In the genomic region with DNA sequence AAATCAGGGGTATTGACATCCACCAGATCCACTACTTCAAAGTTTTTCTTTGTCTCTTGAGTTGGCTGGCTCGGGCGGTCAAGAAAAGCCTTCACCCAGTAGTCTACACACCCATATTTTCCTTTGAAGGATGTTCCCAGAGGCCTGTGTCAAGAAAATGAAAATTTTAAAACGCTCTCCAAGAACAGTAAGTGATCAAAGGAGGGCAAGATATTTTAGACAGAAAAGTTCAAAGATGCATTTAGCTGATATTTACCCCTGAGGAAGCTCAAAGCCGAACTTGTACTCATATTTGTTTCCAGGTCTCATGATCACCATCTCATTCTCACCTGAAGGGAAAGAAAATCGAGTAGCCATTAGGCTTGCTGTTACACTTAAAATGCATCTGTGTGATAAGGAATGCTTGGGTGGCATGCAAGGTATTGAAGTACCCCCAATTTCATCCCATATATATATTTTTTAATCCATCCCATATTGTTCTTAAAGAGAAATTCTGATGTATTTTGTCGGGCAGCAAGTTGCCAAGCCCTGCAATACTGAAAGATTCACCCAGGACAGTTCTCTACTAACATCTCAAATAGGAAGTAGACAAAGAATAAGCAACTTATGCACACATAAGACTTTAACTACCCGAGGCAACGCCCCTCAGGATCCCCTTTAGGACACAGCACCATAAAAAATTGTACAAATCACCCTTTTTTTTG, we compare ENCODE assay signal across 9 cellular contexts. TPM values are rescaled to one million over a fixed set of nuclear protein-coding genes. Genes with fewer than 3 reads are reported as not detected.
A peak's percentile ranks its signal among the peaks of the same experiment; 100 is the strongest.
DNase-seq lines count a peak whose midpoint lies in the region; ATAC-seq and TF ChIP-seq lines count a peak whose summit lies in the region.
"Had no signal": no experiment of that assay in that cellular context is flagged by ENCODE, and none has a peak within 500 bp of the region (broad histone marks: within the 10 kb centered on the region; RNA-seq: fewer than 3 reads in every experiment).

No MANE protein-coding gene starts in this region.

- no peaks in the 10 kb centered on the region for H3K9me3 Mint-ChIP-seq in activated T-helper 1 cell treated with anti-CD3 and anti-CD28 coated beads, Interleukin-12 subunit alpha, Interleukin-12 subunit beta, Interleukin-2, Interleukin-4 antibody, amounts not matched to agents 30 ng/mL and 10 ng/mL and 1 ng/mL, durations not matched to agents 14 hours and 24 hours and 36 hours

- peak overlapping the region; percentile 94 for H3K4me3 Mint-ChIP-seq in activated T-helper 1 cell treated with anti-CD3 and anti-CD28 coated beads, Interleukin-12 subunit alpha, Interleukin-12 subunit beta, Interleukin-2, Interleukin-4 antibody, amounts not matched to agents 30 ng/mL and 10 ng/mL and 1 ng/mL, durations not matched to agents 14 hours and 24 hours and 36 hours

- H3K27ac ChIP-seq in SK-N-SH (ENCODE audit: low read depth in 2 of 2, low read length in 1 of 2) (peak overlapping the region in 1 of 2 experiments; percentile 96; a peak in 2 of 4 replicates), iPS-20b (ENCODE audit: low read length) (no peak overlapping the region), suprapubic skin (peak overlapping the region; percentile 99)

- no peaks in the 10 kb centered on the region for H3K9me2 ChIP-seq in SK-N-SH

- no peak overlapping the region for H2AFZ ChIP-seq in SK-N-SH (ENCODE audit: low read depth)

- peak overlapping the region; percentile 90 for H3K9ac ChIP-seq in SK-N-SH
- peak overlapping the region; percentile 95; the same call in 1 of the 2 replicates for H3K9ac ChIP-seq in iPS-20b (ENCODE audit: low read depth, low read length)

- H3K36me3 ChIP-seq in SK-N-SH (replicated peaks in 1 of 2; ENCODE audit: control insufficient read depth in 1 of 2, insufficient read depth in 2 of 2, low read length in 1 of 2) (peaks cover 29 to 33% of the 10 kb centered on the region in 2 experiments), iPS-20b (ENCODE audit: insufficient read depth, low read depth, low read length) (peaks cover 29% of the 10 kb centered on the region), suprapubic skin (peaks cover 33% of the 10 kb centered on the region)

- DNase-seq in SK-N-SH (no peak), suprapubic skin (ENCODE audit: low spot score in 2 of 2) (peak in 1 of 2 donors; percentile 36), glomerular visceral epithelial cell (ENCODE audit: extremely low spot score) (no peak), retina (no peak), NCI-H2171 (lab: John Stamatoyannopoulos, UW) (no peak)
- no peak for DNase-seq in activated T-helper 1 cell treated with anti-CD3 and anti-CD28 coated beads, Interleukin-12 subunit alpha, Interleukin-12 subunit beta, Interleukin-2, Interleukin-4 antibody, amounts not matched to agents 30 ng/mL and 10 ng/mL and 1 ng/mL, durations not matched to agents 14 hours and 24 hours and 36 hours (ENCODE audit: low spot score)

- H3K79me2 ChIP-seq in SK-N-SH (ENCODE audit: insufficient read depth), result peaks cover 36% of the 10 kb centered on the region

- no peak for TF ChIP-seq POLR2A in suprapubic skin (IDR thresholded peaks at IDR 0.05)

- peaks cover 21% of the 10 kb centered on the region for H3F3A ChIP-seq in SK-N-SH (replicated peaks; ENCODE audit: insufficient read depth)

- TF ChIP-seq CTCF in SK-N-SH (IDR thresholded peaks at IDR 0.05) (no peak), suprapubic skin (IDR thresholded peaks at IDR 0.05) (no peak)

- H3K9me3 ChIP-seq in SK-N-SH (no peaks in the 10 kb centered on the region), iPS-20b (ENCODE audit: insufficient read depth, low read depth, low read length) (no peaks in the 10 kb centered on the region), suprapubic skin (no peaks in the 10 kb centered on the region)

- TF ChIP-seq EP300 in SK-N-SH (IDR thresholded peaks at IDR 0.05; ENCODE audit: borderline replicate concordance in 1 of 2, low read depth in 1 of 2, low read length in 1 of 2) (no peak), suprapubic skin (IDR thresholded peaks at IDR 0.05) (no peak)

- peaks cover 38% of the 10 kb centered on the region for H4K20me1 ChIP-seq in SK-N-SH (ENCODE audit: insufficient read depth)

- peak overlapping the region; percentile 86 for H3K4me2 ChIP-seq in SK-N-SH

- POLR2A ChIA-PET in SK-N-SH (lab: Yijun Ruan, JAX), result no interaction called here

- peaks cover 45% of the 10 kb centered on the region for H3K36me3 Mint-ChIP-seq in activated T-helper 1 cell treated with anti-CD3 and anti-CD28 coated beads, Interleukin-12 subunit alpha, Interleukin-12 subunit beta, Interleukin-2, Interleukin-4 antibody, amounts not matched to agents 30 ng/mL and 10 ng/mL and 1 ng/mL, durations not matched to agents 14 hours and 24 hours and 36 hours (ENCODE audit: low read depth)

- H3K27me3 ChIP-seq in SK-N-SH (ENCODE audit: insufficient read depth), result no peaks in the 10 kb centered on the region
- peaks cover 11% of the 10 kb centered on the region for H3K27me3 ChIP-seq in iPS-20b (ENCODE audit: insufficient read depth, low read length)
- no peaks in the 10 kb centered on the region for H3K27me3 ChIP-seq in suprapubic skin

- H3K4me3 ChIP-seq in SK-N-SH (ENCODE audit: low read depth in 2 of 2, low read length in 1 of 2) (peak overlapping the region; percentile 64 to 90), iPS-20b (ENCODE audit: low read length) (peak overlapping the region; percentile 98), suprapubic skin (peak overlapping the region; percentile 76)

- H3K4me1 Mint-ChIP-seq in activated T-helper 1 cell treated with anti-CD3 and anti-CD28 coated beads, Interleukin-12 subunit alpha, Interleukin-12 subunit beta, Interleukin-2, Interleukin-4 antibody, amounts not matched to agents 30 ng/mL and 10 ng/mL and 1 ng/mL, durations not matched to agents 14 hours and 24 hours and 36 hours (ENCODE audit: low read depth), result peaks cover 74% of the 10 kb centered on the region

- no peak for ATAC-seq in SK-N-SH treated with all-trans-retinoic acid at 6 μM for 48 hours

- 23% methylated on average over 8 of the region's 8 CpGs for WGBS in SK-N-SH (ENCODE audit: low lambda C conversion rate)
- under 1% methylated on average over 8 of the region's 8 CpGs for WGBS in suprapubic skin

- H3K4me1 ChIP-seq in SK-N-SH (ENCODE audit: control insufficient read depth in 1 of 2, insufficient read depth in 2 of 2, low read depth in 1 of 2, low read length in 1 of 2) (peaks cover 14 to 45% of the 10 kb centered on the region in 2 experiments; a peak in 3 of 4 replicates), iPS-20b (ENCODE audit: insufficient read depth, low read length) (peaks cover 8% of the 10 kb centered on the region; the same call in 1 of the 2 replicates), suprapubic skin (peaks cover 53% of the 10 kb centered on the region)

- no peak for TF ChIP-seq RAD21 in SK-N-SH (IDR thresholded peaks at IDR 0.05; ENCODE audit: low read length)

- intact Hi-C loops in activated T-helper 1 cell treated with anti-CD3 and anti-CD28 coated beads, Interleukin-12 subunit alpha, Interleukin-12 subunit beta, Interleukin-2, Interleukin-4 antibody, amounts not matched to agents 30 ng/mL and 10 ng/mL and 1 ng/mL, durations not matched to agents 14 hours and 24 hours and 36 hours (cut with micrococcal nuclease), result no loop called here

- CTCF ChIA-PET in SK-N-SH (lab: Yijun Ruan, JAX), result interaction anchor here (1.1 to 4.2 kb wide), 6 partner anchors 11 to 150 kb away, joined by 3 to 40 read pairs (median 4); a partner anchor contains a TSS

- no peaks in the 10 kb centered on the region for H3K27me3 Mint-ChIP-seq in activated T-helper 1 cell treated with anti-CD3 and anti-CD28 coated beads, Interleukin-12 subunit alpha, Interleukin-12 subunit beta, Interleukin-2, Interleukin-4 antibody, amounts not matched to agents 30 ng/mL and 10 ng/mL and 1 ng/mL, durations not matched to agents 14 hours and 24 hours and 36 hours (ENCODE audit: insufficient read depth)

- peak overlapping the region; percentile 99 for H3K27ac Mint-ChIP-seq in activated T-helper 1 cell treated with anti-CD3 and anti-CD28 coated beads, Interleukin-12 subunit alpha, Interleukin-12 subunit beta, Interleukin-2, Interleukin-4 antibody, amounts not matched to agents 30 ng/mL and 10 ng/mL and 1 ng/mL, durations not matched to agents 14 hours and 24 hours and 36 hours

RNA-seq across cellular contexts. Expression of a gene that starts 1.1 kb away (rescaled TPM):
- polyA plus RNA-seq in SK-N-SH (2012; rRNA removed), result 44.6 and 77.3 TPM in 2 replicates
- polyA plus RNA-seq in SK-N-SH (2012; cell fraction: cytosol; rRNA removed), result 60.3 and 73.3 TPM in 2 replicates
- polyA plus RNA-seq in SK-N-SH (2012; cell fraction: nucleus; rRNA removed), result 41.9 and 93.1 TPM in 2 replicates
- 107 and 108 TPM in 2 replicates for total RNA-seq in activated T-helper 1 cell treated with anti-CD3 and anti-CD28 coated beads, Interleukin-12 subunit alpha, Interleukin-12 subunit beta, Interleukin-2, Interleukin-4 antibody, amounts not matched to agents 30 ng/mL and 10 ng/mL and 1 ng/mL, durations not matched to agents 14 hours and 24 hours and 36 hours
- total RNA-seq in suprapubic skin, result 1,000 to 10,000 TPM; 2,326 to 8,649 (median 2,541) TPM

RNA-seq across cellular contexts. Expression of a gene that starts 26.2 kb away (rescaled TPM):
- 0.05 TPM in 1 of 2 replicates, not detected in the other for polyA plus RNA-seq in SK-N-SH (2012; rRNA removed)
- 0.10 TPM in 1 of 2 replicates, not detected in the other for polyA plus RNA-seq in SK-N-SH (2012; cell fraction: cytosol; rRNA removed)
- polyA plus RNA-seq in SK-N-SH (2012; cell fraction: nucleus; rRNA removed), result not detected in 2 replicates
- total RNA-seq in activated T-helper 1 cell treated with anti-CD3 and anti-CD28 coated beads, Interleukin-12 subunit alpha, Interleukin-12 subunit beta, Interleukin-2, Interleukin-4 antibody, amounts not matched to agents 30 ng/mL and 10 ng/mL and 1 ng/mL, durations not matched to agents 14 hours and 24 hours and 36 hours, result not detected in 2 replicates
- not detected for total RNA-seq in suprapubic skin
- total RNA-seq: T-helper 2 cell treated with Interferon-gamma antibody and Interleukin-4, amounts not matched to agents 100 ng/mL and 5 ng/mL, for 36 hours had no signal

RNA-seq across cellular contexts. Expression of a gene that starts 30.8 kb away (rescaled TPM):
- polyA plus RNA-seq in SK-N-SH (2012; rRNA removed), result 15.8 and 17.3 TPM in 2 replicates
- polyA plus RNA-seq in SK-N-SH (2012; cell fraction: cytosol; rRNA removed), result 18.3 and 24.3 TPM in 2 replicates
- 12.2 and 13.1 TPM in 2 replicates for polyA plus RNA-seq in SK-N-SH (2012; cell fraction: nucleus; rRNA removed)
- 10.6 and 11.6 TPM in 2 replicates for total RNA-seq in activated T-helper 1 cell treated with anti-CD3 and anti-CD28 coated beads, Interleukin-12 subunit alpha, Interleukin-12 subunit beta, Interleukin-2, Interleukin-4 antibody, amounts not matched to agents 30 ng/mL and 10 ng/mL and 1 ng/mL, durations not matched to agents 14 hours and 24 hours and 36 hours
- total RNA-seq in suprapubic skin, result 10 to 100 TPM in 2 of 4 donors, 1 to 10 TPM in 2; 7.3 to 16.7 (median 11.9) TPM

RNA-seq across cellular contexts. Expression of a gene that starts 30.9 kb away (rescaled TPM):
- polyA plus RNA-seq in SK-N-SH (2012; rRNA removed), result 2.6 and 3.6 TPM in 2 replicates
- 1.7 and 2.4 TPM in 2 replicates for polyA plus RNA-seq in SK-N-SH (2012; cell fraction: cytosol; rRNA removed)
- polyA plus RNA-seq in SK-N-SH (2012; cell fraction: nucleus; rRNA removed), result 9.4 and 13.1 TPM in 2 replicates
- 4.8 and 5.1 TPM in 2 replicates for total RNA-seq in activated T-helper 1 cell treated with anti-CD3 and anti-CD28 coated beads, Interleukin-12 subunit alpha, Interleukin-12 subunit beta, Interleukin-2, Interleukin-4 antibody, amounts not matched to agents 30 ng/mL and 10 ng/mL and 1 ng/mL, durations not matched to agents 14 hours and 24 hours and 36 hours
- under 1 TPM in 3 of 4 donors, not detected in 1; 0.21 to 0.64 (median 0.45) TPM for total RNA-seq in suprapubic skin

RNA-seq across cellular contexts. Expression of a gene that starts 37.5 kb away (rescaled TPM):
- 39.1 and 39.4 TPM in 2 replicates for polyA plus RNA-seq in SK-N-SH (2012; rRNA removed)
- polyA plus RNA-seq in SK-N-SH (2012; cell fraction: cytosol; rRNA removed), result 46.0 and 49.7 TPM in 2 replicates
- polyA plus RNA-seq in SK-N-SH (2012; cell fraction: nucleus; rRNA removed), result 22.1 and 26.1 TPM in 2 replicates
- 30.3 and 32.2 TPM in 2 replicates for total RNA-seq in activated T-helper 1 cell treated with anti-CD3 and anti-CD28 coated beads, Interleukin-12 subunit alpha, Interleukin-12 subunit beta, Interleukin-2, Interleukin-4 antibody, amounts not matched to agents 30 ng/mL and 10 ng/mL and 1 ng/mL, durations not matched to agents 14 hours and 24 hours and 36 hours
- 10 to 100 TPM in 3 of 4 donors, 1 to 10 TPM in 1; 7.6 to 18.4 (median 11.3) TPM for total RNA-seq in suprapubic skin

Comparison
In these comparisons a context has a peak if more than half of its experiments do, and no peak if none do; other contexts are left out.
1. RNA of a gene that starts 1.1 kb away (total RNA-seq): 2,326 to 8,649 TPM in suprapubic skin; 107 to 108 TPM in activated T-helper 1 cell treated with anti-CD3 and anti-CD28 coated beads, Interleukin-12 subunit alpha, Interleukin-12 subunit beta, Interleukin-2, Interleukin-4 antibody, amounts not matched to agents 30 ng/mL and 10 ng/mL and 1 ng/mL, durations not matched to agents 14 hours and 24 hours and 36 hours; every median in the first group is over 10 times any median in the second.
2. Peak in every context shown above with its lines, with median percentiles within 50 percentile points of each other: H3K4me3 ChIP-seq.